In genomic region chr17:64134216-64134970, GRCh38 we compare ENCODE assay signal across 28 cellular contexts.
"Had no signal": no experiment of that assay in that cellular context is flagged by ENCODE, and none has a peak within 500 bp of the region (broad histone marks: within the 10 kb centered on the region; RNA-seq: fewer than 3 reads in every experiment).

No MANE protein-coding gene starts in this region.

- DNase-seq: activated CD4-positive, alpha-beta memory T cell treated with anti-CD3 and anti-CD28 coated beads, Interleukin-2, amount 10 ng/mL, durations not matched to agents 7 days and 5 days; activated CD4-positive, alpha-beta T cell treated with anti-CD3 and anti-CD28 coated beads for 1 hour; activated CD4-positive, alpha-beta T cell treated with anti-CD3 and anti-CD28 coated beads for 4 hours; activated CD4-positive, alpha-beta T cell treated with anti-CD3 and anti-CD28 coated beads, Interleukin-2, amount 50 U/mL, for 4 hours; activated CD4-positive, CD25-positive, alpha-beta regulatory T cell; activated CD8-positive, alpha-beta memory T cell treated with anti-CD3 and anti-CD28 coated beads, Interleukin-2, amount 50 U/mL, for 48 hours; activated gamma-delta T cell; activated naive CD4-positive, alpha-beta T cell; activated naive CD8-positive, alpha-beta T cell treated with anti-CD3 and anti-CD28 coated beads, Interleukin-2, amount 10 ng/mL, durations not matched to agents 7 days and 5 days; activated T-cell treated with anti-CD3 and anti-CD28 coated beads for 4 hours; dorsolateral prefrontal cortex; effector memory CD4-positive, alpha-beta T cell; gastrocnemius medialis; glutamatergic neuron had no signal

- H3K27me3 ChIP-seq: ascending aorta, breast epithelium, cardiac muscle cell, dorsolateral prefrontal cortex, esophagus muscularis mucosa, foreskin keratinocyte, gastrocnemius medialis had no signal

- H3K36me3 ChIP-seq: ascending aorta, breast epithelium, cardiac muscle cell, esophagus muscularis mucosa, gastrocnemius medialis had no signal

- H3K4me3 Mint-ChIP-seq: activated CD4-positive, alpha-beta memory T cell treated with anti-CD3 and anti-CD28 coated beads, Interleukin-2, amount 10 ng/mL, durations not matched to agents 7 days and 5 days; activated CD4-positive, alpha-beta T cell treated with anti-CD3 and anti-CD28 coated beads, Interleukin-2, amount 10 ng/mL, durations not matched to agents 7 days and 5 days; activated naive CD4-positive, alpha-beta T cell treated with anti-CD3 and anti-CD28 coated beads, Interleukin-2, amount 10 ng/mL, durations not matched to agents 7 days and 5 days; activated naive CD8-positive, alpha-beta T cell treated with anti-CD3 and anti-CD28 coated beads, Interleukin-2, amount 10 ng/mL, durations not matched to agents 7 days and 5 days; activated T-cell treated with anti-CD3 and anti-CD28 coated beads, Interleukin-2, amount 50 U/mL, for 24 hours; activated T-cell treated with anti-CD3 and anti-CD28 coated beads, Interleukin-2, amount 50 U/mL, for 72 hours; central memory CD8-positive, alpha-beta T cell; dendritic cell treated with granulocyte-macrophage colony-stimulating factor and Interleukin-4, amounts not matched to agents 40 ng/mL and 50 ng/mL, for 4 days had no signal

- ATAC-seq: activated naive CD4-positive, alpha-beta T cell treated with anti-CD3 and anti-CD28 coated beads, Interleukin-2, amount 50 U/mL, for 72 hours; activated T-cell treated with anti-CD3 and anti-CD28 coated beads, Interleukin-2, amount 50 U/mL, for 72 hours; foreskin keratinocyte; gastrocnemius medialis had no signal

- H3K9me3 Mint-ChIP-seq: activated CD4-positive, alpha-beta memory T cell treated with anti-CD3 and anti-CD28 coated beads, Interleukin-2, amount 10 ng/mL, durations not matched to agents 7 days and 5 days; activated CD4-positive, alpha-beta T cell treated with anti-CD3 and anti-CD28 coated beads, Interleukin-2, amount 10 ng/mL, durations not matched to agents 7 days and 5 days; activated naive CD4-positive, alpha-beta T cell treated with anti-CD3 and anti-CD28 coated beads, Interleukin-2, amount 10 ng/mL, durations not matched to agents 7 days and 5 days; activated naive CD4-positive, alpha-beta T cell treated with anti-CD3 and anti-CD28 coated beads, Interleukin-2, amount 50 U/mL, for 72 hours; activated naive CD8-positive, alpha-beta T cell treated with anti-CD3 and anti-CD28 coated beads, Interleukin-2, amount 10 ng/mL, durations not matched to agents 7 days and 5 days; activated T-cell treated with anti-CD3 and anti-CD28 coated beads, Interleukin-2, amount 50 U/mL, for 24 hours; activated T-cell treated with anti-CD3 and anti-CD28 coated beads, Interleukin-2, amount 50 U/mL, for 72 hours; brain; central memory CD8-positive, alpha-beta T cell; dendritic cell treated with granulocyte-macrophage colony-stimulating factor and Interleukin-4, amounts not matched to agents 40 ng/mL and 50 ng/mL, for 4 days had no signal

- H3K9me3 ChIP-seq: ascending aorta, breast epithelium, esophagus muscularis mucosa, gastrocnemius medialis had no signal

- H3K27me3 Mint-ChIP-seq: activated CD4-positive, alpha-beta memory T cell treated with anti-CD3 and anti-CD28 coated beads, Interleukin-2, amount 10 ng/mL, durations not matched to agents 7 days and 5 days; activated naive CD8-positive, alpha-beta T cell treated with anti-CD3 and anti-CD28 coated beads, Interleukin-2, amount 10 ng/mL, durations not matched to agents 7 days and 5 days; activated T-cell treated with anti-CD3 and anti-CD28 coated beads, Interleukin-2, amount 50 U/mL, for 24 hours; brain; central memory CD8-positive, alpha-beta T cell; dendritic cell treated with granulocyte-macrophage colony-stimulating factor and Interleukin-4, amounts not matched to agents 40 ng/mL and 50 ng/mL, for 4 days had no signal

- H3K36me3 Mint-ChIP-seq: activated naive CD4-positive, alpha-beta T cell treated with anti-CD3 and anti-CD28 coated beads, Interleukin-2, amount 10 ng/mL, durations not matched to agents 7 days and 5 days; activated naive CD4-positive, alpha-beta T cell treated with anti-CD3 and anti-CD28 coated beads, Interleukin-2, amount 50 U/mL, for 72 hours; activated naive CD8-positive, alpha-beta T cell treated with anti-CD3 and anti-CD28 coated beads, Interleukin-2, amount 10 ng/mL, durations not matched to agents 7 days and 5 days; brain had no signal

- H3K27ac ChIP-seq: ascending aorta, breast epithelium, cardiac muscle cell, coronary artery, dorsolateral prefrontal cortex, esophagus muscularis mucosa, foreskin keratinocyte, gastrocnemius medialis had no signal

- H3K4me1 ChIP-seq: breast epithelium had no signal

- H3K4me3 ChIP-seq: ascending aorta, breast epithelium, cardiac muscle cell, coronary artery, dorsolateral prefrontal cortex, esophagus muscularis mucosa, gastrocnemius medialis had no signal

- H3K27ac Mint-ChIP-seq: activated CD4-positive, alpha-beta memory T cell treated with anti-CD3 and anti-CD28 coated beads, Interleukin-2, amount 10 ng/mL, durations not matched to agents 7 days and 5 days; activated CD4-positive, alpha-beta T cell treated with anti-CD3 and anti-CD28 coated beads, Interleukin-2, amount 10 ng/mL, durations not matched to agents 7 days and 5 days; activated naive CD4-positive, alpha-beta T cell treated with anti-CD3 and anti-CD28 coated beads, Interleukin-2, amount 50 U/mL, for 72 hours; activated naive CD8-positive, alpha-beta T cell treated with anti-CD3 and anti-CD28 coated beads, Interleukin-2, amount 10 ng/mL, durations not matched to agents 7 days and 5 days; activated T-cell treated with anti-CD3 and anti-CD28 coated beads, Interleukin-2, amount 50 U/mL, for 24 hours; dendritic cell treated with granulocyte-macrophage colony-stimulating factor and Interleukin-4, amounts not matched to agents 40 ng/mL and 50 ng/mL, for 4 days had no signal
